8 cellular contexts compared by ENCODE assay signal in the genomic region with DNA sequence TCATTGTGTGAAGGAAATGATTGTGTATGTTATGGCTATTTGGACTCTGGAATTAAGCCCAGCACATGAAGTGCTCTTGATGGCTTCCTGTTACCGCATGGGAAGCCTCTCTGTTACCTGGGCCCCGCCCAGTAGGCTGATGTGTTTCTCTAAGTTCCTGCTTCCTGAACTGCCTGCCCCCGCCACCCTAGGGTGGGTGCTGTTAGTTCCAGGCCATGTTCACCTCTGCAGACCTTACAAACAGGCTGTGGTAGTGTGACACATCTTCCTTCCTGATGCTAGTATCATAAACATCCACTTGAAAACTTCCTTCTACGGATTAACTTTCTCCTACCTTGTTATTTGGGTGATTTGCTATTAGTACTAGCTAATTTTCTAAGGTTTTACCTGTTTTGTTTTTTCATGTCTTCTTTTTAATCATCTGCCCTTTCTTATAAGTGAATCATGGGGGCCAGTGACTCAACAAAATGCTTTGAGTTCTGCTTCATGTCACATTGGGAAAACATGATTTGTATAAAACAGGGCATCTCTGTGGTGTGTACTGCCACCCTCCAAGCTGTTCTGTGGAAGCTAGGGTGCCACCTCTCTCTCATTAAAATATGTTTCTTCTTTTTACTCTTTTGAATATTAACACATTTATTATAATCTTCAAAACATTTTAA. TPM values are rescaled to one million over a fixed set of nuclear protein-coding genes. Genes with fewer than 3 reads are reported as not detected.
DNase-seq lines count a peak whose midpoint lies in the region; ATAC-seq, FAIRE-seq and TF ChIP-seq lines count a peak whose summit lies in the region.

No MANE protein-coding gene starts in this region.

- H3K9me3 ChIP-seq in RWPE2 (ENCODE audit: severe bottlenecking) (no peaks in the 10 kb centered on the region), left lung (no peaks in the 10 kb centered on the region)

- no peak overlapping the region for H2AFZ ChIP-seq in GM23338

- H3K4me2 ChIP-seq in GM23338: no peak overlapping the region

- peaks cover 5% of the 10 kb centered on the region; the same call in 1 of the 3 replicates for H3K36me3 Mint-ChIP-seq in GM23338 (ENCODE audit: low read depth)

- H3K27ac ChIP-seq in GM23338 (ENCODE audit: low read depth) (no peak overlapping the region), RWPE2 (ENCODE audit: poor library complexity, severe bottlenecking) (peak overlapping the region; percentile 56), angular gyrus (ENCODE audit: low read depth, low read length) (peak overlapping the region; percentile 41), left lung (peak overlapping the region; percentile 55 to 64)

- H3K4me1 ChIP-seq in GM23338 (ENCODE audit: insufficient read depth) (peaks cover 14% of the 10 kb centered on the region; the same call in 1 of the 2 replicates), RWPE2 (ENCODE audit: insufficient read depth, poor library complexity, severe bottlenecking) (peaks cover 14% of the 10 kb centered on the region), left lung (peaks cover 0 to 13% of the 10 kb centered on the region in 2 donors)

- no peak for FAIRE-seq in GM12892 (lab: Jason Lieb, UNC)

- H3F3A ChIP-seq in GM23338 (replicated peaks; ENCODE audit: low read depth): 0 out of 2 replicates have a peak, but pooled peaks cover 3% of the 10 kb centered on the region

- DNase-seq in GM23338 (ENCODE audit: low spot score): no peak
- peak; percentile 64 for DNase-seq in RWPE2 (ENCODE audit: low spot score)
- DNase-seq in left lung: peak; percentile 69
- peak; percentile 17 to 59 for DNase-seq in stimulated activated CD8-positive, alpha-beta memory T cell treated with anti-CD3 and anti-CD28 coated beads, Interleukin-7, amount 100 ng/mL, for 4 hours (ENCODE audit: low read depth in 2 of 2)
- no peak for DNase-seq in NCI-H446 (lab: John Stamatoyannopoulos, UW)
- DNase-seq in GM12892 (ENCODE audit: insufficient read length): no peak

- peak overlapping the region; percentile 77; the same call in 1 of the 2 replicates for H3K27ac Mint-ChIP-seq in GM23338

- no peaks in the 10 kb centered on the region for H3K79me2 ChIP-seq in GM23338 (replicated peaks; ENCODE audit: insufficient read depth)

- H3K9me2 ChIP-seq in GM23338 (ENCODE audit: insufficient read depth): no peaks in the 10 kb centered on the region

- H3K9me3 Mint-ChIP-seq in GM23338: no peaks in the 10 kb centered on the region

- no peak for TF ChIP-seq POLR2A in GM12892 (IDR thresholded peaks at IDR 0.05; ENCODE audit: low read depth, low read length)

- intact Hi-C loops in left lung (cut with DNase I): no loop called here

- H3K4me1 Mint-ChIP-seq in GM23338: peaks cover 28% of the 10 kb centered on the region

- H3K4me3 ChIP-seq in GM23338 (no peak overlapping the region), RWPE2 (ENCODE audit: severe bottlenecking) (no peak overlapping the region), left lung (no peak overlapping the region)

- no peak overlapping the region; the same call in 2 of the 3 replicates for H3K4me3 Mint-ChIP-seq in GM23338

- no peaks in the 10 kb centered on the region for H3K36me3 ChIP-seq in GM23338 (ENCODE audit: insufficient read depth)
- no peaks in the 10 kb centered on the region for H3K36me3 ChIP-seq in RWPE2 (ENCODE audit: low read depth)
- no peaks in the 10 kb centered on the region for H3K36me3 ChIP-seq in left lung

- TF ChIP-seq CTCF in GM23338 (conservative IDR thresholded peaks at IDR 0.05; ENCODE audit: low read depth in 2 of 2): no peak
- TF ChIP-seq CTCF in RWPE2 (IDR thresholded peaks at IDR 0.05; ENCODE audit: poor library complexity, severe bottlenecking): no peak
- TF ChIP-seq CTCF in left lung (IDR thresholded peaks at IDR 0.05): no peak

- ATAC-seq in GM23338: peak; percentile 62
- peak; percentile 96 for ATAC-seq in RWPE2 (ENCODE audit: low read depth)
- peak; percentile 94 for ATAC-seq in left lung
- no peak for ATAC-seq in GM18511 (IDR thresholded peaks at IDR 0.05; ENCODE audit: unreplicated experiment)

- no peaks in the 10 kb centered on the region for H4K20me1 ChIP-seq in GM23338 (replicated peaks; ENCODE audit: insufficient read depth)

- H3K27me3 Mint-ChIP-seq in GM23338 (ENCODE audit: insufficient read depth, low read depth, poor library complexity): peaks cover 6% of the 10 kb centered on the region

- H3K27me3 ChIP-seq in GM23338 (ENCODE audit: insufficient read depth): no peaks in the 10 kb centered on the region
- no peaks in the 10 kb centered on the region for H3K27me3 ChIP-seq in RWPE2 (ENCODE audit: insufficient read depth, poor library complexity, severe bottlenecking)
- no peaks in the 10 kb centered on the region for H3K27me3 ChIP-seq in left lung

TF ChIP-seq in GM23338, 12 proteins besides CTCF, POLR2A, EP300 and RAD21 (continues in another document):
- TF ChIP-seq NANOG (IDR thresholded peaks at IDR 0.05; ENCODE audit: borderline replicate concordance): no peak
- TF ChIP-seq ZNF331 (CRISPR knock-in tag; IDR thresholded peaks at IDR 0.05; ENCODE audit: low read depth): no peak
- TF ChIP-seq STAT1 (IDR thresholded peaks at IDR 0.05; ENCODE audit: unreplicated experiment): no peak
- TF ChIP-seq POLR2AphosphoS5 (IDR thresholded peaks at IDR 0.05; ENCODE audit: low read depth): no peak
- TF ChIP-seq, protein P1, sequence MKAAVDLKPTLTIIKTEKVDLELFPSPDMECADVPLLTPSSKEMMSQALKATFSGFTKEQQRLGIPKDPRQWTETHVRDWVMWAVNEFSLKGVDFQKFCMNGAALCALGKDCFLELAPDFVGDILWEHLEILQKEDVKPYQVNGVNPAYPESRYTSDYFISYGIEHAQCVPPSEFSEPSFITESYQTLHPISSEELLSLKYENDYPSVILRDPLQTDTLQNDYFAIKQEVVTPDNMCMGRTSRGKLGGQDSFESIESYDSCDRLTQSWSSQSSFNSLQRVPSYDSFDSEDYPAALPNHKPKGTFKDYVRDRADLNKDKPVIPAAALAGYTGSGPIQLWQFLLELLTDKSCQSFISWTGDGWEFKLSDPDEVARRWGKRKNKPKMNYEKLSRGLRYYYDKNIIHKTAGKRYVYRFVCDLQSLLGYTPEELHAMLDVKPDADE (IDR thresholded peaks at IDR 0.05): no peak
- no peak for TF ChIP-seq CREB1 (CRISPR knock-in tag; IDR thresholded peaks at IDR 0.05; ENCODE audit: low read depth)
- TF ChIP-seq, protein P2, sequence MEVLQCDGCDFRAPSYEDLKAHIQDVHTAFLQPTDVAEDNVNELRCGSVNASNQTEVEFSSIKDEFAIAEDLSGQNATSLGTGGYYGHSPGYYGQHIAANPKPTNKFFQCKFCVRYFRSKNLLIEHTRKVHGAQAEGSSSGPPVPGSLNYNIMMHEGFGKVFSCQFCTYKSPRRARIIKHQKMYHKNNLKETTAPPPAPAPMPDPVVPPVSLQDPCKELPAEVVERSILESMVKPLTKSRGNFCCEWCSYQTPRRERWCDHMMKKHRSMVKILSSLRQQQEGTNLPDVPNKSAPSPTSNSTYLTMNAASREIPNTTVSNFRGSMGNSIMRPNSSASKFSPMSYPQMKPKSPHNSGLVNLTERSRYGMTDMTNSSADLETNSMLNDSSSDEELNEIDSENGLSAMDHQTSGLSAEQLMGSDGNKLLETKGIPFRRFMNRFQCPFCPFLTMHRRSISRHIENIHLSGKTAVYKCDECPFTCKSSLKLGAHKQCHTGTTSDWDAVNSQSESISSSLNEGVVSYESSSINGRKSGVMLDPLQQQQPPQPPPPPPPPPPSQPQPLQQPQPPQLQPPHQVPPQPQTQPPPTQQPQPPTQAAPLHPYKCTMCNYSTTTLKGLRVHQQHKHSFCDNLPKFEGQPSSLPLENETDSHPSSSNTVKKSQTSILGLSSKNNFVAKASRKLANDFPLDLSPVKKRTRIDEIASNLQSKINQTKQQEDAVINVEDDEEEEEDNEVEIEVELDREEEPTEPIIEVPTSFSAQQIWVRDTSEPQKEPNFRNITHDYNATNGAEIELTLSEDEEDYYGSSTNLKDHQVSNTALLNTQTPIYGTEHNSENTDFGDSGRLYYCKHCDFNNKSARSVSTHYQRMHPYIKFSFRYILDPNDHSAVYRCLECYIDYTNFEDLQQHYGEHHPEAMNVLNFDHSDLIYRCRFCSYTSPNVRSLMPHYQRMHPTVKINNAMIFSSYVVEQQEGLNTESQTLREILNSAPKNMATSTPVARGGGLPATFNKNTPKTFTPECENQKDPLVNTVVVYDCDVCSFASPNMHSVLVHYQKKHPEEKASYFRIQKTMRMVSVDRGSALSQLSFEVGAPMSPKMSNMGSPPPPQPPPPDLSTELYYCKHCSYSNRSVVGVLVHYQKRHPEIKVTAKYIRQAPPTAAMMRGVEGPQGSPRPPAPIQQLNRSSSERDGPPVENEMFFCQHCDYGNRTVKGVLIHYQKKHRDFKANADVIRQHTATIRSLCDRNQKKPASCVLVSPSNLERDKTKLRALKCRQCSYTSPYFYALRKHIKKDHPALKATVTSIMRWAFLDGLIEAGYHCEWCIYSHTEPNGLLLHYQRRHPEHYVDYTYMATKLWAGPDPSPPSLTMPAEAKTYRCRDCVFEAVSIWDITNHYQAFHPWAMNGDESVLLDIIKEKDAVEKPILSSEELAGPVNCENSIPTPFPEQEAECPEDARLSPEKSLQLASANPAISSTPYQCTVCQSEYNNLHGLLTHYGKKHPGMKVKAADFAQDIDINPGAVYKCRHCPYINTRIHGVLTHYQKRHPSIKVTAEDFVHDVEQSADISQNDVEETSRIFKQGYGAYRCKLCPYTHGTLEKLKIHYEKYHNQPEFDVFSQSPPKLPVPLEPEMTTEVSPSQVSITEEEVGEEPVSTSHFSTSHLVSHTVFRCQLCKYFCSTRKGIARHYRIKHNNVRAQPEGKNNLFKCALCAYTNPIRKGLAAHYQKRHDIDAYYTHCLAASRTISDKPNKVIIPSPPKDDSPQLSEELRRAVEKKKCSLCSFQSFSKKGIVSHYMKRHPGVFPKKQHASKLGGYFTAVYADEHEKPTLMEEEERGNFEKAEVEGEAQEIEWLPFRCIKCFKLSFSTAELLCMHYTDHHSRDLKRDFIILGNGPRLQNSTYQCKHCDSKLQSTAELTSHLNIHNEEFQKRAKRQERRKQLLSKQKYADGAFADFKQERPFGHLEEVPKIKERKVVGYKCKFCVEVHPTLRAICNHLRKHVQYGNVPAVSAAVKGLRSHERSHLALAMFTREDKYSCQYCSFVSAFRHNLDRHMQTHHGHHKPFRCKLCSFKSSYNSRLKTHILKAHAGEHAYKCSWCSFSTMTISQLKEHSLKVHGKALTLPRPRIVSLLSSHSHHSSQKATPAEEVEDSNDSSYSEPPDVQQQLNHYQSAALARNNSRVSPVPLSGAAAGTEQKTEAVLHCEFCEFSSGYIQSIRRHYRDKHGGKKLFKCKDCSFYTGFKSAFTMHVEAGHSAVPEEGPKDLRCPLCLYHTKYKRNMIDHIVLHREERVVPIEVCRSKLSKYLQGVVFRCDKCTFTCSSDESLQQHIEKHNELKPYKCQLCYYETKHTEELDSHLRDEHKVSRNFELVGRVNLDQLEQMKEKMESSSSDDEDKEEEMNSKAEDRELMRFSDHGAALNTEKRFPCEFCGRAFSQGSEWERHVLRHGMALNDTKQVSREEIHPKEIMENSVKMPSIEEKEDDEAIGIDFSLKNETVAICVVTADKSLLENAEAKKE (CRISPR knock-in tag; IDR thresholded peaks at IDR 0.05): no peak
- TF ChIP-seq EZH2 (IDR thresholded peaks at IDR 0.05; ENCODE audit: low read depth, unreplicated experiment): no peak

RNA-seq across cellular contexts. Expression of a gene that starts 40.6 kb away (rescaled TPM):
- 23.8 and 24.5 TPM in 2 replicates for total RNA-seq in GM23338 (2014; rRNA removed; shearing (Covaris generic))
- 7.5 and 8.4 TPM in 2 replicates for polyA plus RNA-seq in GM23338 (2016; fragmentation: Nextera tagmentation; extraction: Ambion mirVana)
- total RNA-seq in left lung: 10 to 100 TPM; 22.0 to 22.4 TPM
- polyA plus RNA-seq in GM12892 (2012; ENCODE audit: missing spikeins): 0.19 TPM

Comparison
In these comparisons a context has a peak if more than half of its experiments do, and no peak if none do; other contexts are left out.
1. DNase-seq: peak in RWPE2 (single experiment), left lung (2 of 2) and stimulated activated CD8-positive, alpha-beta memory T cell treated with anti-CD3 and anti-CD28 coated beads, Interleukin-7, amount 100 ng/mL, for 4 hours (2 of 2); none in GM23338 (single experiment), NCI-H446 (0 of 2) and GM12892 (single experiment).